14 cellular contexts compared by ENCODE assay signal in genomic region chr11:128707671-128708070, GRCh38. TPM values are rescaled to one million over a fixed set of nuclear protein-coding genes. Genes with fewer than 3 reads are reported as not detected.
DNase-seq lines count a peak whose midpoint lies in the region; ATAC-seq and TF ChIP-seq lines count a peak whose summit lies in the region.
"Had no signal": no experiment of that assay in that cellular context is flagged by ENCODE, and none has a peak within 500 bp of the region (broad histone marks: within the 10 kb centered on the region; RNA-seq: fewer than 3 reads in every experiment).

No MANE protein-coding gene starts in this region.

- H3K36me3 Mint-ChIP-seq in activated T-cell treated with anti-CD3 and anti-CD28 coated beads, Interleukin-2, amount 50 U/mL, for 24 hours (ENCODE audit: low read depth): peaks cover 70% of the 10 kb centered on the region

- H3K9me3 Mint-ChIP-seq in activated T-cell treated with anti-CD3 and anti-CD28 coated beads, Interleukin-2, amount 50 U/mL, for 24 hours: peaks cover 9% of the 10 kb centered on the region

- H4K20me1 ChIP-seq in smooth muscle cell (ENCODE audit: low read depth): no peaks in the 10 kb centered on the region

- peaks cover 15% of the 10 kb centered on the region for H3F3A ChIP-seq in smooth muscle cell (ENCODE audit: low read depth)

- H3K4me3 ChIP-seq in RWPE2 (ENCODE audit: severe bottlenecking) (no peak overlapping the region), smooth muscle cell (no peak overlapping the region)
- H3K4me3 ChIP-seq: hepatocyte, vagina had no signal

- H2AFZ ChIP-seq in smooth muscle cell (ENCODE audit: low read depth): no peak overlapping the region
- H2AFZ ChIP-seq: hepatocyte had no signal

- H3K4me1 Mint-ChIP-seq in activated T-cell treated with anti-CD3 and anti-CD28 coated beads, Interleukin-2, amount 50 U/mL, for 24 hours (ENCODE audit: low read depth): peaks cover 96% of the 10 kb centered on the region

- H3K27me3 ChIP-seq in RWPE2 (ENCODE audit: insufficient read depth, poor library complexity, severe bottlenecking): no peaks in the 10 kb centered on the region
- no peaks in the 10 kb centered on the region for H3K27me3 ChIP-seq in smooth muscle cell (ENCODE audit: low read depth)
- H3K27me3 ChIP-seq: vagina had no signal

- H3K4me2 ChIP-seq in smooth muscle cell: peak overlapping the region; percentile 28
- H3K4me2 ChIP-seq: hepatocyte had no signal

- H3K9me3 ChIP-seq in RWPE2 (ENCODE audit: severe bottlenecking) (no peaks in the 10 kb centered on the region), smooth muscle cell (replicated peaks; ENCODE audit: low read depth) (no peaks in the 10 kb centered on the region)
- H3K9me3 ChIP-seq: vagina had no signal

- H3K27ac Mint-ChIP-seq in activated T-cell treated with anti-CD3 and anti-CD28 coated beads, Interleukin-2, amount 50 U/mL, for 24 hours: peak overlapping the region; percentile 74

- peaks cover 15% of the 10 kb centered on the region for H3K79me2 ChIP-seq in smooth muscle cell (ENCODE audit: low read depth)
- H3K79me2 ChIP-seq: hepatocyte had no signal

- no peak for TF ChIP-seq CTCF in RWPE2 (IDR thresholded peaks at IDR 0.05; ENCODE audit: poor library complexity, severe bottlenecking)
- TF ChIP-seq CTCF in smooth muscle cell (IDR thresholded peaks at IDR 0.05; ENCODE audit: borderline replicate concordance, insufficient read depth, poor library complexity, severe bottlenecking): no peak

- peak overlapping the region; percentile 95 for H3K27ac ChIP-seq in RWPE2 (ENCODE audit: poor library complexity, severe bottlenecking)
- peak overlapping the region; percentile 53 for H3K27ac ChIP-seq in smooth muscle cell (ENCODE audit: low read depth)
- H3K27ac ChIP-seq: hepatocyte, RWPE1, vagina had no signal

- peak; percentile 38 for ATAC-seq in RWPE2 (ENCODE audit: low read depth)
- ATAC-seq: HCT116 had no signal

- no peaks in the 10 kb centered on the region for H3K27me3 Mint-ChIP-seq in activated T-cell treated with anti-CD3 and anti-CD28 coated beads, Interleukin-2, amount 50 U/mL, for 24 hours

- no peak overlapping the region for H3K9ac ChIP-seq in smooth muscle cell (ENCODE audit: low read depth)

- peaks cover 44% of the 10 kb centered on the region for H3K4me1 ChIP-seq in RWPE2 (ENCODE audit: insufficient read depth, poor library complexity, severe bottlenecking)
- peaks cover 16% of the 10 kb centered on the region for H3K4me1 ChIP-seq in smooth muscle cell (ENCODE audit: low read depth)

- DNase-seq in activated T-cell treated with anti-CD3 and anti-CD28 coated beads, Interleukin-2, amount 50 U/mL, for 24 hours: no peak
- DNase-seq in activated T-cell treated with anti-CD3 and anti-CD28 coated beads, Interleukin-2, amount 50 U/mL, for 48 hours: no peak
- DNase-seq in RWPE2 (ENCODE audit: low spot score) (no peak), fibroblast of peridontal ligament (ENCODE audit: extremely low read depth) (peak; percentile 77), smooth muscle cell (lab: John Stamatoyannopoulos, UW; ENCODE audit: unreplicated experiment) (no peak), NCI-H2029 (lab: John Stamatoyannopoulos, UW) (no peak), pons (ENCODE audit: low spot score) (no peak), SW 1271 (lab: John Stamatoyannopoulos, UW) (no peak)
- DNase-seq: NCI-H1092, NCI-H526 had no signal

- H3K36me3 ChIP-seq in RWPE2 (ENCODE audit: low read depth): no peaks in the 10 kb centered on the region
- H3K36me3 ChIP-seq in smooth muscle cell (ENCODE audit: low read depth): no peaks in the 10 kb centered on the region
- H3K36me3 ChIP-seq: vagina had no signal

- no peak overlapping the region for H3K4me3 Mint-ChIP-seq in activated T-cell treated with anti-CD3 and anti-CD28 coated beads, Interleukin-2, amount 50 U/mL, for 24 hours

RNA-seq across cellular contexts. Expression of gene FLI1, which starts 13.8 kb away (rescaled TPM):
- total RNA-seq in smooth muscle cell: 2.2 and 4.7 TPM in 2 replicates
- polyA plus RNA-seq in smooth muscle cell: 3.5 and 4.2 TPM in 2 replicates
